Comparison of ENCODE assay signal across 31 cellular contexts in genomic region chr1:154639876-154640275, GRCh38.
"Had no signal": no experiment of that assay in that cellular context is flagged by ENCODE, and none has a peak within 500 bp of the region (broad histone marks: within the 10 kb centered on the region; RNA-seq: fewer than 3 reads in every experiment).

No MANE protein-coding gene starts in this region.

- DNase-seq: activated CD4-positive, alpha-beta memory T cell treated with anti-CD3 and anti-CD28 coated beads, Interleukin-2, amount 10 ng/mL, durations not matched to agents 7 days and 5 days; activated CD4-positive, alpha-beta T cell treated with anti-CD3 and anti-CD28 coated beads for 1 hour; activated CD4-positive, alpha-beta T cell treated with anti-CD3 and anti-CD28 coated beads for 4 hours; activated CD4-positive, alpha-beta T cell treated with anti-CD3 and anti-CD28 coated beads, Interleukin-2, amount 10 ng/mL, durations not matched to agents 7 days and 5 days; activated CD4-positive, alpha-beta T cell treated with anti-CD3 and anti-CD28 coated beads, Interleukin-2, amount 50 U/mL, for 4 hours; activated CD8-positive, alpha-beta memory T cell treated with anti-CD3 and anti-CD28 coated beads, Interleukin-2, amount 50 U/mL, for 48 hours; activated gamma-delta T cell; activated naive CD4-positive, alpha-beta T cell; activated naive CD4-positive, alpha-beta T cell treated with anti-CD3 and anti-CD28 coated beads, Interleukin-2, amount 10 ng/mL, durations not matched to agents 7 days and 5 days; activated naive CD8-positive, alpha-beta T cell treated with anti-CD3 and anti-CD28 coated beads, Interleukin-2, amount 10 ng/mL, durations not matched to agents 7 days and 5 days; activated T-cell treated with anti-CD3 and anti-CD28 coated beads for 4 hours; activated T-cell treated with anti-CD3 and anti-CD28 coated beads, Interleukin-2, amount 50 U/mL, for 24 hours; activated T-cell treated with anti-CD3 and anti-CD28 coated beads, Interleukin-2, amount 50 U/mL, for 72 hours; anterior cingulate cortex; brain microvascular endothelial cell; cortex of kidney; dermis blood vessel endothelial cell; effector CD4-positive, alpha-beta T cell; effector memory CD8-positive, alpha-beta T cell; esophagus squamous epithelium; foreskin melanocyte; head of caudate nucleus; T-helper 1 cell; T-helper 2 cell had no signal

- H3K27ac ChIP-seq: brain microvascular endothelial cell, epithelial cell of prostate, esophagus squamous epithelium, VCaP had no signal

- H3K27me3 ChIP-seq: brain microvascular endothelial cell had no signal

- H3K4me3 ChIP-seq: esophagus squamous epithelium had no signal

- H3K4me1 ChIP-seq: esophagus squamous epithelium had no signal

- ATAC-seq: activated naive CD4-positive, alpha-beta T cell treated with anti-CD3 and anti-CD28 coated beads, Interleukin-2, amount 50 U/mL, for 72 hours; activated T-cell treated with anti-CD3 and anti-CD28 coated beads, Interleukin-2, amount 50 U/mL, for 72 hours; effector memory CD8-positive, alpha-beta T cell; WTC11 had no signal

- FAIRE-seq: astrocyte, bronchial epithelial cell, endothelial cell of umbilical vein had no signal

- H3K36me3 ChIP-seq: brain microvascular endothelial cell, esophagus squamous epithelium had no signal
